In genomic region chr15:89749526-89749925, GRCh38 we compare ENCODE assay signal across 12 cellular contexts. TPM values are rescaled to one million over a fixed set of nuclear protein-coding genes. Genes with fewer than 3 reads are reported as not detected.
DNase-seq lines count a peak whose midpoint lies in the region; ATAC-seq and TF ChIP-seq lines count a peak whose summit lies in the region.
"Had no signal": no experiment of that assay in that cellular context is flagged by ENCODE, and none has a peak within 500 bp of the region (broad histone marks: within the 10 kb centered on the region; RNA-seq: fewer than 3 reads in every experiment).

No MANE protein-coding gene starts in this region.

- no peak for ATAC-seq in psoas muscle
- no peak for ATAC-seq in HG03432 (IDR thresholded peaks at IDR 0.05; ENCODE audit: unreplicated experiment)
- no peak for ATAC-seq in HG03571 (IDR thresholded peaks at IDR 0.05; ENCODE audit: unreplicated experiment)

- no peaks in the 10 kb centered on the region for H3K4me1 Mint-ChIP-seq in endothelial cell (ENCODE audit: unreplicated experiment)

- no peak overlapping the region for H3K27ac Mint-ChIP-seq in endothelial cell (ENCODE audit: unreplicated experiment)

- no peak overlapping the region for H3K9ac ChIP-seq in SU-DHL-6 (ENCODE audit: low read length)

- no peak for DNase-seq in endothelial cell (ENCODE audit: low spot score)
- no peak for DNase-seq in psoas muscle
- DNase-seq in SKM-1 (lab: John Stamatoyannopoulos, UW; ENCODE audit: unreplicated experiment) = no peak
- DNase-seq in UCSD-AML1 (lab: John Stamatoyannopoulos, UW; ENCODE audit: unreplicated experiment) = no peak
- DNase-seq: NCI-H1048 had no signal

- H3K4me1 ChIP-seq in DOHH2 (ENCODE audit: control insufficient read depth, low read length) = peaks cover 13% of the 10 kb centered on the region
- H3K4me1 ChIP-seq in psoas muscle = peaks cover 6% of the 10 kb centered on the region

- H3K9me3 ChIP-seq in DOHH2 (ENCODE audit: control insufficient read depth, insufficient read depth, low read length) = no peaks in the 10 kb centered on the region
- no peaks in the 10 kb centered on the region for H3K9me3 ChIP-seq in SU-DHL-6 (ENCODE audit: insufficient read depth, low read length)
- H3K9me3 ChIP-seq in psoas muscle = no peaks in the 10 kb centered on the region

- no peak overlapping the region for H2AFZ ChIP-seq in SU-DHL-6 (ENCODE audit: low read depth, low read length, severe bottlenecking)

- 69 to 73% (median 71%) methylated on average over 4 of the region's 4 CpGs for WGBS in psoas muscle, 3 donors

- intact Hi-C loops in psoas muscle (cut with DNase I) = loop anchor here (10.0 kb wide), 2 partner anchors 345 to 475 kb away; no protein-coding TSS in a partner anchor

- H4K20me1 ChIP-seq in DOHH2 (ENCODE audit: control insufficient read depth, insufficient read depth, low read depth, low read length) (no peaks in the 10 kb centered on the region), SU-DHL-6 (ENCODE audit: low read depth, low read length) (no peaks in the 10 kb centered on the region)

- peak overlapping the region; percentile 56 for H3K4me3 Mint-ChIP-seq in endothelial cell (ENCODE audit: unreplicated experiment)

- H3K4me3 ChIP-seq in DOHH2 (ENCODE audit: low read length) (peak overlapping the region; percentile 79), SU-DHL-6 (ENCODE audit: insufficient read depth, low read length, poor library complexity, severe bottlenecking) (no peak overlapping the region), psoas muscle (peak overlapping the region; percentile 82)

- TF ChIP-seq CTCF in DOHH2 (IDR thresholded peaks at IDR 0.05; ENCODE audit: low read depth, low read length, poor library complexity, severe bottlenecking) (no peak), SU-DHL-6 (IDR thresholded peaks at IDR 0.05; ENCODE audit: insufficient read depth, low read length, poor library complexity, severe bottlenecking) (no peak), endothelial cell (IDR thresholded peaks at IDR 0.05; ENCODE audit: unreplicated experiment) (no peak), psoas muscle (IDR thresholded peaks at IDR 0.05) (no peak)

- peaks cover 7% of the 10 kb centered on the region for H3K27me3 Mint-ChIP-seq in endothelial cell (ENCODE audit: unreplicated experiment)

- H3K36me3 ChIP-seq in DOHH2 (ENCODE audit: control insufficient read depth, low read length) (no peaks in the 10 kb centered on the region), SU-DHL-6 (ENCODE audit: low read length) (no peaks in the 10 kb centered on the region), psoas muscle (ENCODE audit: insufficient read depth in 1 of 2, low read depth in 1 of 2) (no peaks in the 10 kb centered on the region)

- H3K27me3 ChIP-seq in DOHH2 (ENCODE audit: control insufficient read depth, low read length) = peaks cover 15% of the 10 kb centered on the region; the same call in 1 of the 2 replicates
- H3K27me3 ChIP-seq in SU-DHL-6 (ENCODE audit: low read length) = no peaks in the 10 kb centered on the region
- H3K27me3 ChIP-seq in psoas muscle (ENCODE audit: insufficient read depth in 3 of 3, low read length in 2 of 3) = peaks cover 0 to 3% (median 0%) of the 10 kb centered on the region in 3 donors

- no peaks in the 10 kb centered on the region for H3K79me2 ChIP-seq in DOHH2 (ENCODE audit: control insufficient read depth, low read length)
- no peaks in the 10 kb centered on the region for H3K79me2 ChIP-seq in SU-DHL-6 (ENCODE audit: insufficient read depth, low read length)

- no peaks in the 10 kb centered on the region for H3K9me2 ChIP-seq in DOHH2 (replicated peaks; ENCODE audit: control insufficient read depth, low read length)
- no peaks in the 10 kb centered on the region for H3K9me2 ChIP-seq in SU-DHL-6 (replicated peaks; ENCODE audit: insufficient read depth, low read length)

- H3K27ac ChIP-seq in DOHH2 (ENCODE audit: low read depth, low read length) (no peak overlapping the region), SU-DHL-6 (ENCODE audit: low read depth, low read length) (no peak overlapping the region), psoas muscle (peak overlapping the region; percentile 85)

- H3K9me3 Mint-ChIP-seq in endothelial cell (ENCODE audit: unreplicated experiment) = no peaks in the 10 kb centered on the region

- H3F3A ChIP-seq in DOHH2 (ENCODE audit: control insufficient read depth, insufficient read depth) (no peaks in the 10 kb centered on the region), SU-DHL-6 (ENCODE audit: insufficient read depth) (no peaks in the 10 kb centered on the region)

- peak overlapping the region; percentile 90 for H3K4me2 ChIP-seq in DOHH2 (ENCODE audit: low read length)
- H3K4me2 ChIP-seq in SU-DHL-6 (ENCODE audit: low read depth, low read length, poor library complexity, severe bottlenecking) = peak overlapping the region; percentile 67

- no peaks in the 10 kb centered on the region for H3K36me3 Mint-ChIP-seq in endothelial cell (ENCODE audit: low read depth, unreplicated experiment)

RNA-seq across cellular contexts. Expression of gene MESP1, which starts 1.5 kb away (rescaled TPM):
- total RNA-seq in endothelial cell (ENCODE audit: unreplicated experiment) (not detected), psoas muscle (10 to 100 TPM; 11.7 to 33.6 (median 21.3) TPM)
- 1 to 10 TPM; 2.5 to 9.0 (median 5.1) TPM for polyA plus RNA-seq in psoas muscle
- polyA plus RNA-seq: fibroblast of lung had no signal

RNA-seq across cellular contexts. Expression of gene MESP2, which starts 26.6 kb away (rescaled TPM):
- total RNA-seq in endothelial cell (ENCODE audit: unreplicated experiment) = 0.33 TPM
- under 1 TPM in 1 of 4 donors, not detected in 3; 0.38 TPM for total RNA-seq in psoas muscle
- under 1 TPM in 2 of 3 donors, not detected in 1; 0.17 to 0.20 TPM for polyA plus RNA-seq in psoas muscle
- total RNA-seq: liver had no signal
- polyA plus RNA-seq: fibroblast of lung had no signal

RNA-seq across cellular contexts. Expression of gene WDR93, which starts 58.9 kb away (rescaled TPM):
- total RNA-seq in endothelial cell (ENCODE audit: unreplicated experiment) (0.13 TPM), psoas muscle (not detected)
- under 1 TPM in 1 of 3 donors, not detected in 2; 0.03 TPM for polyA plus RNA-seq in psoas muscle
- total RNA-seq: H7 had no signal

RNA-seq across cellular contexts. Expression of gene PEX11A, which starts 59.0 kb away (rescaled TPM):
- total RNA-seq in endothelial cell (ENCODE audit: unreplicated experiment) = 4.5 TPM
- total RNA-seq in psoas muscle = 10 to 100 TPM in 1 of 4 donors, 1 to 10 TPM in 3; 5.5 to 14.2 (median 7.8) TPM
- 10 to 100 TPM in 2 of 3 donors, 1 to 10 TPM in 1; 6.6 to 11.4 (median 11.0) TPM for polyA plus RNA-seq in psoas muscle

Comparison
In these comparisons a context has a peak if more than half of its experiments do, and no peak if none do; other contexts are left out.
1. RNA of gene MESP1, which starts 1.5 kb away (total RNA-seq): 11.7 to 33.6 TPM in psoas muscle; not detected in endothelial cell (single experiment); every median in the first group is over 10 times any median in the second.